Comparison of ENCODE assay signal across 1 cellular context in genomic region chr16:89064606-89065444, GRCh38.
TF ChIP-seq lines count a peak whose summit lies in the region.

No MANE protein-coding gene starts in this region.

TF ChIP-seq in GM12878, 131 proteins besides CTCF, POLR2A, EP300 and RAD21:
- TF ChIP-seq DPF2 (IDR thresholded peaks at IDR 0.05), result no peak
- TF ChIP-seq MTA2 (IDR thresholded peaks at IDR 0.05; ENCODE audit: low read depth), result 0 out of 2 replicates have a peak, but pooled peaks have one; percentile 25
- TF ChIP-seq TCF12 (IDR thresholded peaks at IDR 0.05; ENCODE audit: low read depth, low read length), result 0 out of 2 replicates have a peak, but pooled peaks have one; percentile 15
- no peak for TF ChIP-seq PKNOX1 (IDR thresholded peaks at IDR 0.05)
- no peak for TF ChIP-seq NRF1 (conservative IDR thresholded peaks at IDR 0.05; ENCODE audit: low read depth, low read length)
- TF ChIP-seq MLLT1 (IDR thresholded peaks at IDR 0.05), result no peak; the same call in 1 of the 2 replicates
- no peak for TF ChIP-seq ZNF274 (IDR thresholded peaks at IDR 0.05; ENCODE audit: insufficient read depth, insufficient read length)
- no peak for TF ChIP-seq EED (IDR thresholded peaks at IDR 0.05; ENCODE audit: low read depth)
- no peak for TF ChIP-seq WRNIP1 (IDR thresholded peaks at IDR 0.05; ENCODE audit: borderline replicate concordance, low read depth, low read length)
- TF ChIP-seq ZSCAN29 (IDR thresholded peaks at IDR 0.05), result no peak
- no peak for TF ChIP-seq MYB (IDR thresholded peaks at IDR 0.05; ENCODE audit: borderline replicate concordance, low read depth, low read length)
- no peak for TF ChIP-seq PML (IDR thresholded peaks at IDR 0.05; ENCODE audit: low read length)
- TF ChIP-seq ASH2L (IDR thresholded peaks at IDR 0.05; ENCODE audit: borderline replicate concordance, low read depth), result no peak
- TF ChIP-seq NR2C2 (IDR thresholded peaks at IDR 0.05; ENCODE audit: borderline replicate concordance, control insufficient read depth, insufficient read length, low read depth), result no peak
- TF ChIP-seq BACH1 (IDR thresholded peaks at IDR 0.05; ENCODE audit: borderline replicate concordance), result no peak
- 0 out of 2 replicates have a peak, but pooled peaks have one; percentile 24 for TF ChIP-seq GATAD2B (conservative IDR thresholded peaks at IDR 0.05; ENCODE audit: low read depth)
- TF ChIP-seq CREB1 (IDR thresholded peaks at IDR 0.05; ENCODE audit: low read depth), result no peak
- no peak for TF ChIP-seq JUND (IDR thresholded peaks at IDR 0.05; ENCODE audit: low read depth, low read length)
- no peak for TF ChIP-seq USF1 (IDR thresholded peaks at IDR 0.05; ENCODE audit: borderline replicate concordance, extremely low read length, insufficient read depth, low read depth, low read length)
- no peak for TF ChIP-seq ESRRA (IDR thresholded peaks at IDR 0.05; ENCODE audit: low read length)
- no peak for TF ChIP-seq RFX5 (IDR thresholded peaks at IDR 0.05; ENCODE audit: low read depth, low read length)
- TF ChIP-seq ETV6 (conservative IDR thresholded peaks at IDR 0.05 in 1 of 2, IDR thresholded peaks at IDR 0.05 in 1 of 2; ENCODE audit: borderline replicate concordance in 1 of 2, low read depth in 1 of 2), result no peak
- no peak for TF ChIP-seq RAD51 (IDR thresholded peaks at IDR 0.05)
- TF ChIP-seq MEF2B (IDR thresholded peaks at IDR 0.05; ENCODE audit: partially characterized antibody, poor library complexity, severe bottlenecking), result peak; percentile 22
- no peak for TF ChIP-seq ZBTB4 (CRISPR knock-in tag; IDR thresholded peaks at IDR 0.05)
- no peak for TF ChIP-seq KDM1A (IDR thresholded peaks at IDR 0.05; ENCODE audit: borderline replicate concordance)
- no peak for TF ChIP-seq TAF1 (IDR thresholded peaks at IDR 0.05; ENCODE audit: borderline replicate concordance, low read depth, low read length)
- TF ChIP-seq IKZF1 (conservative IDR thresholded peaks at IDR 0.05), result peak; percentile 57
- TF ChIP-seq NFYA (IDR thresholded peaks at IDR 0.05; ENCODE audit: borderline replicate concordance, low read depth, low read length), result no peak
- no peak; the same call in 1 of the 2 replicates for TF ChIP-seq SPI1 (IDR thresholded peaks at IDR 0.05; ENCODE audit: borderline replicate concordance, insufficient read depth, low read depth, low read length)
- peak in 1 of 2 experiments; percentile 78; a peak in 2 of 3 replicates for TF ChIP-seq EGR1 (IDR thresholded peaks at IDR 0.05; ENCODE audit: borderline replicate concordance in 1 of 2, low read depth in 2 of 2, low read length in 2 of 2)
- TF ChIP-seq FOXK2 (IDR thresholded peaks at IDR 0.05), result no peak
- 0 out of 2 replicates have a peak, but pooled peaks have one; percentile 10 for TF ChIP-seq PAX5 (IDR thresholded peaks at IDR 0.05; ENCODE audit: borderline replicate concordance, low read depth, low read length)
- TF ChIP-seq SUPT20H (IDR thresholded peaks at IDR 0.05; ENCODE audit: borderline replicate concordance, control insufficient read depth, low read depth, low read length), result no peak
- no peak for TF ChIP-seq IRF3 (IDR thresholded peaks at IDR 0.05)
- no peak for TF ChIP-seq ZBTB40 (IDR thresholded peaks at IDR 0.05; ENCODE audit: borderline replicate concordance)
- no peak for TF ChIP-seq ZZZ3 (IDR thresholded peaks at IDR 0.05; ENCODE audit: control insufficient read depth, insufficient read length, low read depth)
- no peak for TF ChIP-seq TCF3 (IDR thresholded peaks at IDR 0.05; ENCODE audit: borderline replicate concordance, insufficient read depth, low read depth, low read length)
- TF ChIP-seq TARDBP (IDR thresholded peaks at IDR 0.05; ENCODE audit: borderline replicate concordance), result no peak
- TF ChIP-seq BHLHE40 (IDR thresholded peaks at IDR 0.05; ENCODE audit: borderline replicate concordance in 1 of 2, low read depth in 2 of 2, low read length in 1 of 2), result peak in 1 of 2 experiments; percentile 26; a peak in 1 of 4 replicates
TF ChIP-seq in GM12878: peak in this region for 8.
